In the genomic region with DNA sequence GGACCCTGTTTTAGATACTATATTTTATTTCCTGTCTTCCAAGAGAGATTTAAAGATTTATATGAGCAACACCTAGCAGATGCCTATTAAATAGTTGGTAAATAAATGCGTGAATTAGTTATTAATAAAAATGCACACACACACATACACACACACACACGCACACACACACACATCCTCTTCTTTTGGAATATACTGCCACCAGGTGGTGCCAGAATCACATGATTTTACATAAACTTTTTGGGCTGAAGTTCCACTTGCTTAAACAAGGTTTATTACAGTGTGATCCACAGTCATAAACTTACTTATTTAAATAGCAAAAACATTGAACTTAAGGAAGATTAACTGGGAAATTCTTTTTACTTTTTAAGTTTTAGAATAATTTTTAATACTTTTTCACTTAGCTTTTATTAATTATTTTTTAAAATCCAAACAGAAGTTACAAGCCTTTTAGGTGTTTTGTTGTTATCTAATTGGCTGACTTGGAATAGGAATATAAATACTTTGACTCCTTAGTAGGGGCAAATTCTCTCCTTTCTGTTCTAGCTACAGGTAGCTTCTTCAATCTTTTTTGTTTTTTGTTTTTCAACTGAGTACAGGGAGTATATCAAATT, we compare ENCODE assay signal across 8 cellular contexts. TPM values are rescaled to one million over a fixed set of nuclear protein-coding genes. Genes with fewer than 3 reads are reported as not detected.
DNase-seq lines count a peak whose midpoint lies in the region; ATAC-seq, FAIRE-seq and TF ChIP-seq lines count a peak whose summit lies in the region.

No MANE protein-coding gene starts in this region.

- H3K9me3 Mint-ChIP-seq in CD8-positive, alpha-beta memory T cell, result no peaks in the 10 kb centered on the region

- FAIRE-seq in GM19239 (lab: Jason Lieb, UNC), result peak; percentile 72

- H3K27me3 Mint-ChIP-seq in CD8-positive, alpha-beta memory T cell, result no peaks in the 10 kb centered on the region

- H3K36me3 Mint-ChIP-seq in CD8-positive, alpha-beta memory T cell, result peaks cover 4 to 21% (median 7%) of the 10 kb centered on the region in 3 donors

- no peaks in the 10 kb centered on the region for H3K36me3 ChIP-seq in CD8-positive, alpha-beta memory T cell (ENCODE audit: insufficient read depth, low read length)

- H3K27me3 ChIP-seq in CD8-positive, alpha-beta memory T cell (ENCODE audit: insufficient read depth, low read length, poor library complexity, severe bottlenecking), result no peaks in the 10 kb centered on the region

- no peak overlapping the region for H3K4me3 ChIP-seq in CD8-positive, alpha-beta memory T cell (ENCODE audit: low read length)
- H3K4me3 ChIP-seq in foreskin fibroblast (ENCODE audit: low read depth in 1 of 2, low read length in 2 of 2), result no peak overlapping the region
- H3K4me3 ChIP-seq in retinal pigment epithelial cell (ENCODE audit: low read length), result no peak overlapping the region

- peak; percentile 31 to 68 (median 62) for DNase-seq in CD8-positive, alpha-beta memory T cell
- DNase-seq in GM19239 (ENCODE audit: insufficient read length, low spot score) (no peak), NCI-H526 treated with DMSO at 0.1 percent for 48 hours (lab: John Stamatoyannopoulos, UW) (peak; percentile 55), activated T-cell treated with anti-CD3 and anti-CD28 coated beads for 4 hours (peak; percentile 46), foreskin fibroblast (peak; percentile 62 to 86), retinal pigment epithelial cell (ENCODE audit: low read depth) (peak; percentile 68), cerebellar nuclear complex (lab: John Stamatoyannopoulos, UW) (no peak)

- H3K4me3 Mint-ChIP-seq in CD8-positive, alpha-beta memory T cell, result no peak overlapping the region

- no peaks in the 10 kb centered on the region for H3K9me3 ChIP-seq in CD8-positive, alpha-beta memory T cell (ENCODE audit: low read length)

- POLR2A ChIA-PET in CD8-positive, alpha-beta memory T cell (lab: Charles Lee), result no interaction called here

- no peak for ATAC-seq in GM21423 (IDR thresholded peaks at IDR 0.05; ENCODE audit: unreplicated experiment)

- no peak overlapping the region for H3K27ac ChIP-seq in CD8-positive, alpha-beta memory T cell (ENCODE audit: low read depth, low read length)

- CTCF ChIA-PET in CD8-positive, alpha-beta memory T cell (lab: Charles Lee), result interaction anchor here (0.7 to 1.7 kb wide), 7 partner anchors 12 to 982 kb away, joined by 3 to 7 read pairs (median 4); a partner anchor contains a TSS

- H3K4me1 Mint-ChIP-seq in CD8-positive, alpha-beta memory T cell, result peaks cover 0 to 12% (median 9%) of the 10 kb centered on the region in 3 donors

- no peaks in the 10 kb centered on the region for H3K4me1 ChIP-seq in CD8-positive, alpha-beta memory T cell (ENCODE audit: insufficient read depth, low read length)

- peak; percentile 60 for TF ChIP-seq CTCF in foreskin fibroblast (IDR thresholded peaks at IDR 0.05; ENCODE audit: low read depth, low read length)
- peak; percentile 61 for TF ChIP-seq CTCF in retinal pigment epithelial cell (conservative IDR thresholded peaks at IDR 0.05; ENCODE audit: low read depth, low read length)

- peak overlapping the region in 1 of 8 donors; percentile 5 for H3K27ac Mint-ChIP-seq in CD8-positive, alpha-beta memory T cell

RNA-seq across cellular contexts. Expression of a gene that starts 17.5 kb away (rescaled TPM):
- total RNA-seq in CD8-positive, alpha-beta memory T cell, result 10 to 100 TPM; 17.4 to 22.9 TPM
- polyA plus RNA-seq in CD8-positive, alpha-beta memory T cell, result 15.7 TPM

RNA-seq across cellular contexts. Expression of a gene that starts 20.7 kb away (rescaled TPM):
- 10 to 100 TPM; 19.0 to 19.9 TPM for total RNA-seq in CD8-positive, alpha-beta memory T cell
- 4.1 TPM for polyA plus RNA-seq in CD8-positive, alpha-beta memory T cell

Comparison
In these comparisons a context has a peak if more than half of its experiments do, and no peak if none do; other contexts are left out.
1. DNase-seq: peak in CD8-positive, alpha-beta memory T cell (5 of 5), NCI-H526 treated with DMSO at 0.1 percent for 48 hours (single experiment), activated T-cell treated with anti-CD3 and anti-CD28 coated beads for 4 hours (single experiment), foreskin fibroblast (2 of 2) and retinal pigment epithelial cell (single experiment); none in GM19239 (single experiment) and cerebellar nuclear complex (0 of 2).